In genomic region chr12:85280138-85280983, GRCh38 we compare ENCODE assay signal across 8 cellular contexts. TPM values are rescaled to one million over a fixed set of nuclear protein-coding genes. Genes with fewer than 3 reads are reported as not detected.
DNase-seq lines count a peak whose midpoint lies in the region; ATAC-seq and TF ChIP-seq lines count a peak whose summit lies in the region.

Gene ALX1, plus strand, starts transcription at chr12:85280220. Its CDS starts 42 bp downstream, at chr12:85280262.

- ATAC-seq in HG02759 (IDR thresholded peaks at IDR 0.05; ENCODE audit: unreplicated experiment) (peak; percentile 61), esophagus mucosa (peak; percentile 18), GM18861 (IDR thresholded peaks at IDR 0.05; ENCODE audit: unreplicated experiment) (no peak)

- peak within 1 kb of the TSS; percentile 94 to 96 (median 94) for H3K4me3 Mint-ChIP-seq in nephron

- peaks cover 3% of the 10 kb centered on the region for H3K9me3 Mint-ChIP-seq in nephron

- H3K27ac Mint-ChIP-seq in nephron = peak within 1 kb of the TSS; percentile 95 to 97 (median 95)

- CTCF ChIA-PET in RWPE1 (lab: Yijun Ruan, JAX) = interaction anchor here (0.6 to 1.3 kb wide), 2 partner anchors 16 to 246 kb away, joined by 3 to 4 read pairs; no protein-coding TSS in a partner anchor

- peaks cover 84% of the 10 kb centered on the region for H3K27me3 Mint-ChIP-seq in nephron (ENCODE audit: low read depth)

- peaks cover 13% of the 10 kb centered on the region for H3K36me3 Mint-ChIP-seq in nephron (ENCODE audit: low read depth)

- DNase-seq in ELF-1 (ENCODE audit: low read depth, low spot score) = peak; percentile 93
- peak; percentile 15 for DNase-seq in RWPE1 (ENCODE audit: low spot score)
- no peak for DNase-seq in mucosa of gallbladder (ENCODE audit: low spot score)
- no peak for DNase-seq in effector CD4-positive, alpha-beta T cell

- no peak within 1 kb of the TSS for H3K27ac ChIP-seq in RWPE1

- POLR2A ChIA-PET in RWPE1 (lab: Yijun Ruan, JAX; ENCODE audit: low non-redundant PET) = no interaction called here

- TF ChIP-seq CTCF in RWPE1 (conservative IDR thresholded peaks at IDR 0.05; ENCODE audit: low read depth) = no peak
- TF ChIP-seq CTCF in nephron (IDR thresholded peaks at IDR 0.05; ENCODE audit: unreplicated experiment in 3 of 3) = no peak

- peaks cover 46% of the 10 kb centered on the region for H3K4me1 Mint-ChIP-seq in nephron

RNA-seq across cellular contexts. Expression of gene ALX1, which starts in this region (rescaled TPM):
- total RNA-seq in esophagus mucosa = not detected
- total RNA-seq in mucosa of gallbladder = not detected

Comparison
In these comparisons a context has a peak if more than half of its experiments do, and no peak if none do; other contexts are left out.
1. Peak in ATAC-seq in esophagus mucosa; RNA of the gene not detected or under 1 TPM.
2. DNase-seq: peak in ELF-1 (single experiment) and RWPE1 (single experiment); none in mucosa of gallbladder (single experiment) and effector CD4-positive, alpha-beta T cell (single experiment).